ENCODE assay signal across 1 cellular context in genomic region chr5:132190161-132190817, GRCh38.
TF ChIP-seq lines count a peak whose summit lies in the region.

No MANE protein-coding gene starts in this region.

TF ChIP-seq in K562, 482 proteins besides CTCF, POLR2A, EP300 and RAD21 (continued from another document and continues in another):
- TF ChIP-seq AFF4 (CRISPR knock-in tag; IDR thresholded peaks at IDR 0.05) = no peak
- TF ChIP-seq CBFA2T2 (conservative IDR thresholded peaks at IDR 0.05) = no peak
- 0 out of 2 replicates have a peak, but pooled peaks have one; percentile 42 for TF ChIP-seq MBD2 (IDR thresholded peaks at IDR 0.05; ENCODE audit: borderline replicate concordance, low read depth)
- TF ChIP-seq SRSF9 (IDR thresholded peaks at IDR 0.05; ENCODE audit: borderline replicate concordance, low read depth, low read length) = no peak
- no peak for TF ChIP-seq ARID3B (CRISPR knock-in tag; IDR thresholded peaks at IDR 0.05; ENCODE audit: borderline replicate concordance)
- TF ChIP-seq RREB1 (CRISPR knock-in tag; IDR thresholded peaks at IDR 0.05) = no peak
- no peak for TF ChIP-seq MXI1 (IDR thresholded peaks at IDR 0.05; ENCODE audit: low read depth, low read length)
- TF ChIP-seq AFF1 (IDR thresholded peaks at IDR 0.05; ENCODE audit: low read depth in 1 of 2, partially characterized antibody in 2 of 2) = peak in 1 of 2 experiments; percentile 81
- peak; percentile 39; the same call in 1 of the 2 replicates for TF ChIP-seq BACH1 (tag; IDR thresholded peaks at IDR 0.05)
- TF ChIP-seq KDM4B (IDR thresholded peaks at IDR 0.05; ENCODE audit: borderline replicate concordance in 2 of 2, low read depth in 1 of 2) = no peak
- TF ChIP-seq NCOA1 (IDR thresholded peaks at IDR 0.05; ENCODE audit: low read depth) = no peak
- no peak for TF ChIP-seq COPS2 (conservative IDR thresholded peaks at IDR 0.05)
- no peak for TF ChIP-seq SAP30 (IDR thresholded peaks at IDR 0.05; ENCODE audit: borderline replicate concordance, insufficient read depth, low read depth, low read length, poor library complexity, severe bottlenecking)
- TF ChIP-seq ELF1 (tag; IDR thresholded peaks at IDR 0.05) = peak; percentile 94
- no peak for TF ChIP-seq MTA2 (IDR thresholded peaks at IDR 0.05; ENCODE audit: low read depth)
- no peak for TF ChIP-seq CEBPG (CRISPR knock-in tag; IDR thresholded peaks at IDR 0.05)
- TF ChIP-seq CEBPG (tag; conservative IDR thresholded peaks at IDR 0.05 in 1 of 2, IDR thresholded peaks at IDR 0.05 in 1 of 2) = no peak
- no peak for TF ChIP-seq L3MBTL2 (IDR thresholded peaks at IDR 0.05)
- no peak for TF ChIP-seq SRF (CRISPR knock-in tag; IDR thresholded peaks at IDR 0.05)
- no peak for TF ChIP-seq HBP1 (CRISPR knock-in tag; IDR thresholded peaks at IDR 0.05)
- TF ChIP-seq YY1 (IDR thresholded peaks at IDR 0.05; ENCODE audit: borderline replicate concordance in 1 of 3, control insufficient read depth in 1 of 3, extremely low read depth in 1 of 3, insufficient read depth in 3 of 3, insufficient read length in 1 of 3, insufficient replicate concordance in 2 of 3, low read depth in 1 of 3, low read length in 2 of 3) = no peak
- no peak for TF ChIP-seq ZBTB17 (CRISPR knock-in tag; IDR thresholded peaks at IDR 0.05)
- TF ChIP-seq POLR2B (IDR thresholded peaks at IDR 0.05; ENCODE audit: low read depth, partially characterized antibody) = no peak
- no peak for TF ChIP-seq BCL6 (CRISPR knock-in tag; IDR thresholded peaks at IDR 0.05)
- no peak for TF ChIP-seq CBFA2T3 (IDR thresholded peaks at IDR 0.05)
- TF ChIP-seq POLR2H (tag; IDR thresholded peaks at IDR 0.05; ENCODE audit: low read depth) = no peak
- TF ChIP-seq RUNX1 (IDR thresholded peaks at IDR 0.05; ENCODE audit: low read depth) = no peak
- TF ChIP-seq CREM (IDR thresholded peaks at IDR 0.05; ENCODE audit: low read depth) = peak; percentile 57
- no peak for TF ChIP-seq NONO (IDR thresholded peaks at IDR 0.05; ENCODE audit: low read depth in 2 of 2, low read length in 1 of 2)
- TF ChIP-seq ZNF445 (CRISPR knock-in tag; IDR thresholded peaks at IDR 0.05; ENCODE audit: low read depth) = no peak
- no peak for TF ChIP-seq HLTF (IDR thresholded peaks at IDR 0.05)
- TF ChIP-seq MAZ (CRISPR knock-in tag; conservative IDR thresholded peaks at IDR 0.05 in 1 of 2, IDR thresholded peaks at IDR 0.05 in 1 of 2) = no peak
- TF ChIP-seq MECOM (CRISPR knock-in tag; IDR thresholded peaks at IDR 0.05) = peak; percentile 91
- TF ChIP-seq NFYB (IDR thresholded peaks at IDR 0.05; ENCODE audit: extremely low read depth, insufficient read length) = peak; percentile 25
- TF ChIP-seq NBN (IDR thresholded peaks at IDR 0.05; ENCODE audit: low read depth) = no peak
- no peak for TF ChIP-seq STAG1 (CRISPR knock-in tag; IDR thresholded peaks at IDR 0.05; ENCODE audit: borderline replicate concordance)
- peak; percentile 32; the same call in 1 of the 2 replicates for TF ChIP-seq ATF7 (IDR thresholded peaks at IDR 0.05)
- TF ChIP-seq TBL1XR1 (IDR thresholded peaks at IDR 0.05; ENCODE audit: low read length in 2 of 2) = 0 out of 4 replicates have a peak, but pooled peaks of 1 of the 2 experiments have one; percentile 16
- TF ChIP-seq RBM14 (IDR thresholded peaks at IDR 0.05; ENCODE audit: borderline replicate concordance, insufficient read depth, low read depth, low read length) = no peak
- TF ChIP-seq NR2C2 (CRISPR knock-in tag; IDR thresholded peaks at IDR 0.05) = no peak
- TF ChIP-seq NR2C2 (tag; IDR thresholded peaks at IDR 0.05) = peak; percentile 84
- TF ChIP-seq ZNF395 (CRISPR knock-in tag; IDR thresholded peaks at IDR 0.05) = no peak
- no peak for TF ChIP-seq ZNF511 (CRISPR knock-in tag; IDR thresholded peaks at IDR 0.05)
- TF ChIP-seq ZNF398 (CRISPR knock-in tag; IDR thresholded peaks at IDR 0.05) = no peak
- no peak; the same call in 1 of the 2 replicates for TF ChIP-seq MAFK (IDR thresholded peaks at IDR 0.05; ENCODE audit: low read length)
